In the genomic region with DNA sequence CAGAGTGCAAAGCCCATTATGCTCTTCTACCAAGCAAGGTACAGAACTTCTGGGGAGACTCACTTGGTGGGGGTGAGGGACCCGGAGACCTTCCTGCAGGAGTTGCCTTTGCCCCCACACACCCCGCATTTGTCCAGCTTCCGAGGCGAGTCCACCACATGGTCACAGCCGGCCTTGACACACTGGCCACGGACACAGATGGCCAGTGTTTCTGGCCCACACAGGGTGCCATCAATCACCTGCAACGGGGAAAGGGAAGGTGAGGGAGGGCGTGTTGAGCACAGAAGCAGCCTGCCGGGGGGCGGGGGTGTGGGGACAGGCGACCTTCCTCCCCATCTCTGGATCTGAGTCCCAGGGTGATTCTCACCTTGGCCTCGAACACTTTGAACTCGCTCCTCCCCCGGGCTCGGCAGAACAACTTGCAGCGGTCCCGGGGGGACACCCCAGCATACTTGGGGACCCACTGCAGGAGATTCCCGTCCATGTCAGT, we compare ENCODE assay signal across 1 cellular context.
TF ChIP-seq lines count a peak whose summit lies in the region.

No MANE protein-coding gene starts in this region.

TF ChIP-seq in IMR-90, 13 proteins besides CTCF, POLR2A, EP300 and RAD21:
- TF ChIP-seq FOS (IDR thresholded peaks at IDR 0.05; ENCODE audit: low read depth, low read length) (no peak), SMC3 (IDR thresholded peaks at IDR 0.05; ENCODE audit: low read depth, low read length) (no peak), RCOR1 (IDR thresholded peaks at IDR 0.05; ENCODE audit: insufficient replicate concordance, low read length) (no peak), BHLHE40 (IDR thresholded peaks at IDR 0.05; ENCODE audit: low read depth, low read length) (no peak), MAZ (IDR thresholded peaks at IDR 0.05; ENCODE audit: borderline replicate concordance, low read depth, low read length) (no peak), MAFK (IDR thresholded peaks at IDR 0.05; ENCODE audit: low read depth, low read length) (no peak), MXI1 (IDR thresholded peaks at IDR 0.05; ENCODE audit: borderline replicate concordance, low read depth, low read length) (no peak), CHD1 (IDR thresholded peaks at IDR 0.05; ENCODE audit: low read depth, low read length) (no peak), NFE2L2 (IDR thresholded peaks at IDR 0.05; ENCODE audit: low read depth, low read length) (no peak), RFX5 (IDR thresholded peaks at IDR 0.05; ENCODE audit: low read depth, low read length) (no peak)
- TF ChIP-seq, protein P1, sequence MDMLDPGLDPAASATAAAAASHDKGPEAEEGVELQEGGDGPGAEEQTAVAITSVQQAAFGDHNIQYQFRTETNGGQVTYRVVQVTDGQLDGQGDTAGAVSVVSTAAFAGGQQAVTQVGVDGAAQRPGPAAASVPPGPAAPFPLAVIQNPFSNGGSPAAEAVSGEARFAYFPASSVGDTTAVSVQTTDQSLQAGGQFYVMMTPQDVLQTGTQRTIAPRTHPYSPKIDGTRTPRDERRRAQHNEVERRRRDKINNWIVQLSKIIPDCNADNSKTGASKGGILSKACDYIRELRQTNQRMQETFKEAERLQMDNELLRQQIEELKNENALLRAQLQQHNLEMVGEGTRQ (IDR thresholded peaks at IDR 0.05; ENCODE audit: low read depth, low read length) = no peak
- TF ChIP-seq, protein P2, sequence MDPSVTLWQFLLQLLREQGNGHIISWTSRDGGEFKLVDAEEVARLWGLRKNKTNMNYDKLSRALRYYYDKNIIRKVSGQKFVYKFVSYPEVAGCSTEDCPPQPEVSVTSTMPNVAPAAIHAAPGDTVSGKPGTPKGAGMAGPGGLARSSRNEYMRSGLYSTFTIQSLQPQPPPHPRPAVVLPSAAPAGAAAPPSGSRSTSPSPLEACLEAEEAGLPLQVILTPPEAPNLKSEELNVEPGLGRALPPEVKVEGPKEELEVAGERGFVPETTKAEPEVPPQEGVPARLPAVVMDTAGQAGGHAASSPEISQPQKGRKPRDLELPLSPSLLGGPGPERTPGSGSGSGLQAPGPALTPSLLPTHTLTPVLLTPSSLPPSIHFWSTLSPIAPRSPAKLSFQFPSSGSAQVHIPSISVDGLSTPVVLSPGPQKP (IDR thresholded peaks at IDR 0.05; ENCODE audit: borderline replicate concordance, low read depth, low read length) = no peak
